15 cellular contexts compared by ENCODE assay signal in the genomic region with DNA sequence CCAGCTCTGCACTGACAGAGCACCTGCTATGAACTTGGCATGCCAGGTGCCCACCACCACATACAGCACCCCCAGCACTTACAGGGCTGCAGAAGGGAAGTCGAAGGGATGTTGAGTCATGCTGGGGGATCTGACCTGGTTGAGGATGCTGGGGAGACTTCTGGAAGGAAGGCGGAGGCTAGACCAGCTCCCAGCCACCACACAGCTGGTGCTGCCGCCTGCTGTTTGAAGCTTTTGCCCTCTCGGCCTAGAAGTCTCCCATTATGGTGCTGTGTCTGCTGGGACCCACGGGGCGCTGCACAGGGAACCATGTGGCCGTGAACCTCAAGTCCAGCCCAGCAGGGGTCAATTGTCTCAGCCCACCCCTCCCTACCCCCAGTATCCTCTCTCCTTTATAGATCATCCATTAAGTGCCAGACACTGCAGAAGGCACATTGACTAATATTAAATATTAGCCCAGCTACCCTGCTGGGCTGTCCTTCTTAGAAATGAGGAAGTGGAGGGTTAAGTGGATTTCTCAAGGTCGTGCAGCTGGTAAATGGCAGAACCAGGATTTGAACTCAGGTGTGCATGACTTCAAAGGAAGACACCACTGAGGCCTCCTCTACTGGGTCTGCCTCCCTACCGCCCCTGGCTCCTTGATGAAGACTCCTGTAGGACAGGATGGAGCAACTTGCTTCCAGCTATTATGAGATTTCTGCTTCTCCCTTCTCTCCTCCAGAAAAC. TPM values are rescaled to one million over a fixed set of nuclear protein-coding genes. Genes with fewer than 3 reads are reported as not detected.
DNase-seq lines count a peak whose midpoint lies in the region; FAIRE-seq and TF ChIP-seq lines count a peak whose summit lies in the region.
"Had no signal": no experiment of that assay in that cellular context is flagged by ENCODE, and none has a peak within 500 bp of the region (broad histone marks: within the 10 kb centered on the region; RNA-seq: fewer than 3 reads in every experiment).

No MANE protein-coding gene starts in this region.

- H3K4me3 ChIP-seq in kidney (ENCODE audit: low read length in 2 of 2) (peak overlapping the region; percentile 25 to 49), MM.1S (ENCODE audit: low read length) (no peak overlapping the region)

- H3K36me3 ChIP-seq in kidney (ENCODE audit: control insufficient read depth in 1 of 2, insufficient read depth in 2 of 2, low read length in 2 of 2) (no peaks in the 10 kb centered on the region), MM.1S (replicated peaks; ENCODE audit: insufficient read depth, low read length) (no peaks in the 10 kb centered on the region)

- H3K27me3 Mint-ChIP-seq in HFFc6 (ENCODE audit: insufficient read depth) (peaks cover 13% of the 10 kb centered on the region), nephron progenitor cell (ENCODE audit: low read depth, poor library complexity) (peaks cover 98% of the 10 kb centered on the region)

- FAIRE-seq in kidney (lab: Jason Lieb, UNC): no peak
- FAIRE-seq: islet of Langerhans had no signal

- H3K4me1 Mint-ChIP-seq in HFFc6 (ENCODE audit: low read depth) (peaks cover 72% of the 10 kb centered on the region), nephron progenitor cell (peaks cover 39% of the 10 kb centered on the region)

- H3K4me1 ChIP-seq in kidney (ENCODE audit: control insufficient read depth in 1 of 2, insufficient read depth in 1 of 2, low read depth in 1 of 2, low read length in 2 of 2) (peaks cover 6 to 8% of the 10 kb centered on the region in 2 donors), MM.1S (ENCODE audit: low read length) (no peaks in the 10 kb centered on the region)

- H3K4me2 ChIP-seq in MM.1S (ENCODE audit: low read depth, low read length): no peak overlapping the region

- intact Hi-C loops in kidney (cut with DNase I): no loop called here

- no peaks in the 10 kb centered on the region for H3K79me2 ChIP-seq in MM.1S (ENCODE audit: low read length)

- no peak overlapping the region for H2AFZ ChIP-seq in MM.1S (ENCODE audit: low read length)

- H4K20me1 ChIP-seq in MM.1S (ENCODE audit: insufficient read depth, low read length): no peaks in the 10 kb centered on the region

- H3K27ac Mint-ChIP-seq in HFFc6 (no peak overlapping the region), nephron progenitor cell (no peak overlapping the region)
- H3K27ac Mint-ChIP-seq: activated naive CD8-positive, alpha-beta T cell; endodermal cell; progenitor cell of endocrine pancreas had no signal

- peaks cover 9% of the 10 kb centered on the region; the same call in 1 of the 2 replicates for H3K9me3 Mint-ChIP-seq in HFFc6
- peaks cover 5% of the 10 kb centered on the region for H3K9me3 Mint-ChIP-seq in nephron progenitor cell
- H3K9me3 Mint-ChIP-seq: endodermal cell had no signal

- TF ChIP-seq CTCF in HFFc6 (IDR thresholded peaks at IDR 0.05): peak; percentile 52; the same call in 1 of the 2 replicates
- peak; percentile 12 for TF ChIP-seq CTCF in kidney (IDR thresholded peaks at IDR 0.05; ENCODE audit: borderline replicate concordance, extremely low read depth, insufficient read depth)
- no peak for TF ChIP-seq CTCF in nephron progenitor cell (IDR thresholded peaks at IDR 0.05)
- no peak for TF ChIP-seq CTCF in MM.1S (IDR thresholded peaks at IDR 0.05; ENCODE audit: low read length)

- DNase-seq in CD1c-positive myeloid dendritic cell (ENCODE audit: extremely low spot score) (peak; percentile 31), HFFc6 (no peak), RPMI8226 (peak; percentile 46), kidney (no peak), COLO668 (lab: John Stamatoyannopoulos, UW; ENCODE audit: unreplicated experiment) (no peak), AG20443 (ENCODE audit: low spot score) (no peak), nephron progenitor cell (no peak), MM.1S (no peak)
- DNase-seq: activated CD4-positive, CD25-positive, alpha-beta regulatory T cell treated with anti-CD3 and anti-CD28 coated beads, Interleukin-2, amount 50 U/mL, for 72 hours; activated CD8-positive, alpha-beta memory T cell treated with anti-CD3 and anti-CD28 coated beads, Interleukin-2, amount 50 U/mL, for 4 hours; DND-41; endodermal cell had no signal

- no peaks in the 10 kb centered on the region for H3K9me3 ChIP-seq in kidney (ENCODE audit: control insufficient read depth in 1 of 2, low read length in 2 of 2)
- H3K9me3 ChIP-seq in MM.1S (replicated peaks; ENCODE audit: insufficient read depth, low read length): no peaks in the 10 kb centered on the region

- no peaks in the 10 kb centered on the region for H3F3A ChIP-seq in MM.1S (ENCODE audit: insufficient read depth, low read length)

- H3K9ac ChIP-seq in kidney (ENCODE audit: low read length in 2 of 2): no peak overlapping the region
- H3K9ac ChIP-seq in MM.1S (ENCODE audit: low read length): no peak overlapping the region

- peaks cover 95% of the 10 kb centered on the region for H3K27me3 ChIP-seq in MM.1S (replicated peaks; ENCODE audit: insufficient read depth, low read length)

- H3K27ac ChIP-seq in kidney (ENCODE audit: low read depth in 2 of 2, low read length in 2 of 2): peak overlapping the region; percentile 27 to 60
- H3K27ac ChIP-seq in MM.1S (ENCODE audit: low read length): no peak overlapping the region

- peaks cover 8% of the 10 kb centered on the region for H3K36me3 Mint-ChIP-seq in HFFc6 (ENCODE audit: low read depth)
- H3K36me3 Mint-ChIP-seq in nephron progenitor cell (ENCODE audit: low read depth): no peaks in the 10 kb centered on the region
- H3K36me3 Mint-ChIP-seq: activated naive CD8-positive, alpha-beta T cell had no signal

- H3K9me2 ChIP-seq in MM.1S (replicated peaks; ENCODE audit: insufficient read depth, low read length): no peaks in the 10 kb centered on the region

- H3K4me3 Mint-ChIP-seq in HFFc6: no peak overlapping the region
- no peak overlapping the region for H3K4me3 Mint-ChIP-seq in nephron progenitor cell
- H3K4me3 Mint-ChIP-seq: activated naive CD8-positive, alpha-beta T cell; endodermal cell had no signal

RNA-seq across cellular contexts. Expression of gene CYTH4, which starts 49.7 kb away (rescaled TPM):
- under 1 TPM in 1 of 6 experiments, not detected in 5; 0.28 TPM for total RNA-seq in HFFc6 (2021; fragmentation: NEBNext Ultra II Directional; extraction: Animal tissue kit (Norgen Biotek cat#: 25700))
- total RNA-seq in kidney: 30.2 TPM
- polyA plus RNA-seq in kidney (ENCODE audit: insufficient read depth, low read depth, low replicate concordance): 1.9 TPM
- total RNA-seq: endodermal cell, progenitor cell of endocrine pancreas had no signal

Comparison
In these comparisons a context has a peak if more than half of its experiments do, and no peak if none do; other contexts are left out.
1. DNase-seq: peak in CD1c-positive myeloid dendritic cell (single experiment) and RPMI8226 (single experiment); none in HFFc6 (single experiment), kidney (single experiment), COLO668 (single experiment), AG20443 (single experiment), nephron progenitor cell (single experiment) and MM.1S (single experiment).
2. CTCF ChIP-seq: peak in HFFc6 (single experiment) and kidney (single experiment); none in nephron progenitor cell (single experiment) and MM.1S (single experiment).
3. RNA of gene CYTH4, which starts 49.7 kb away (total RNA-seq): 30.2 TPM in kidney (single experiment); 0.28 TPM in HFFc6; every median in the first group is over 10 times any median in the second.